In the genomic region with DNA sequence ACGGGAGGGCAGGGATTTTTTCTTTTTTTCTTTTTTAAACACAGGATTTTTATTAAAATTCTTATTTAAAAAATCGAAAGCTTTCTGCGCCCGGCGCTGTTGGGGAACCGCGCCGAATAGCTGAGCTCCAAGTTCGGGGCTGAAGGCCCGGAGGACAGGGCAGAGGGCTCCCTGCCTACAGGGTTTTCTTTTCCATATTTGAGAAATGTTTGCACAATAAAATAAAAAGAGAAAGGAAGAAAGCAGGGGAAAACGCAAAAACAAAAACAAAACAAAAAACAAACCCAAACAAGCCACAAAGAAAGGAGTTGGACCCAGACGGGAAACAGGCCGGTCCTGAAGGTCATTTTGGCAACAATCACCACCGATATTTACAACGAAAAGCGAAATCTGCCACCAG, we compare ENCODE assay signal across 11 cellular contexts. TPM values are rescaled to one million over a fixed set of nuclear protein-coding genes. Genes with fewer than 3 reads are reported as not detected.
DNase-seq lines count a peak whose midpoint lies in the region; ATAC-seq and TF ChIP-seq lines count a peak whose summit lies in the region.
"Had no signal": no experiment of that assay in that cellular context is flagged by ENCODE, and none has a peak within 500 bp of the region (broad histone marks: within the 10 kb centered on the region; RNA-seq: fewer than 3 reads in every experiment).

No MANE protein-coding gene starts in this region.

- H3K27me3 ChIP-seq in cardiac muscle cell, result peaks cover 100% of the 10 kb centered on the region

- H3K9me3 Mint-ChIP-seq in chondrocyte (ENCODE audit: low read depth) (no peaks in the 10 kb centered on the region), nephron (no peaks in the 10 kb centered on the region), type B pancreatic cell (no peaks in the 10 kb centered on the region)

- H3K36me3 ChIP-seq in cardiac muscle cell, result no peaks in the 10 kb centered on the region
- H3K36me3 ChIP-seq: prostate gland had no signal

- H3K27ac Mint-ChIP-seq in chondrocyte (ENCODE audit: unreplicated experiment) (no peak overlapping the region), nephron (no peak overlapping the region), type B pancreatic cell (peak overlapping the region; percentile 59)

- no peak overlapping the region for H3K27ac ChIP-seq in cardiac muscle cell
- H3K27ac ChIP-seq: prostate gland had no signal

- H3K27me3 Mint-ChIP-seq in chondrocyte (ENCODE audit: low read depth), result peaks cover 70% of the 10 kb centered on the region
- H3K27me3 Mint-ChIP-seq in nephron (ENCODE audit: low read depth), result peaks cover 99% of the 10 kb centered on the region
- peaks cover 93% of the 10 kb centered on the region for H3K27me3 Mint-ChIP-seq in type B pancreatic cell

- ATAC-seq in Right ventricle myocardium superior (ENCODE audit: poor library complexity), result no peak
- ATAC-seq in GM18858 (IDR thresholded peaks at IDR 0.05; ENCODE audit: unreplicated experiment), result no peak
- ATAC-seq in GM21390 (IDR thresholded peaks at IDR 0.05; ENCODE audit: unreplicated experiment), result no peak

- no peaks in the 10 kb centered on the region for H3K9me3 ChIP-seq in cardiac muscle cell (ENCODE audit: low read depth)
- H3K9me3 ChIP-seq: prostate gland had no signal

- H3K4me1 ChIP-seq in cardiac muscle cell (ENCODE audit: low read depth), result peaks cover 3% of the 10 kb centered on the region

- peak overlapping the region; percentile 13 for H3K4me3 ChIP-seq in cardiac muscle cell

- TF ChIP-seq CTCF in cardiac muscle cell (IDR thresholded peaks at IDR 0.05; ENCODE audit: low read depth, low read length) (no peak), chondrocyte (IDR thresholded peaks at IDR 0.05) (no peak), nephron (IDR thresholded peaks at IDR 0.05; ENCODE audit: unreplicated experiment in 3 of 3) (no peak), type B pancreatic cell (conservative IDR thresholded peaks at IDR 0.05) (no peak)

- DNase-seq in cardiac muscle cell (ENCODE audit: low read depth in 1 of 2, low spot score in 1 of 2) (no peak), Right ventricle myocardium superior (no peak), chondrocyte (ENCODE audit: low spot score) (no peak), type B pancreatic cell (ENCODE audit: extremely low spot score, unreplicated experiment) (no peak), D341Med (ENCODE audit: low spot score) (no peak)
- DNase-seq: NCI-H345 had no signal

- H3K4me3 Mint-ChIP-seq in chondrocyte (ENCODE audit: unreplicated experiment) (peak overlapping the region; percentile 1), nephron (peak overlapping the region; percentile 32 to 57 (median 44)), type B pancreatic cell (peak overlapping the region; percentile 79)

- intact Hi-C loops in Right ventricle myocardium superior (cut with DNase I), result no loop called here

- H3K4me1 Mint-ChIP-seq in chondrocyte (ENCODE audit: low read depth), result peaks cover 39% of the 10 kb centered on the region
- H3K4me1 Mint-ChIP-seq in nephron, result peaks cover 44% of the 10 kb centered on the region
- H3K4me1 Mint-ChIP-seq in type B pancreatic cell (ENCODE audit: unreplicated experiment), result peaks cover 4% of the 10 kb centered on the region

- H3K36me3 Mint-ChIP-seq in chondrocyte (ENCODE audit: low read depth), result peaks cover 2% of the 10 kb centered on the region
- no peaks in the 10 kb centered on the region for H3K36me3 Mint-ChIP-seq in nephron (ENCODE audit: low read depth)
- H3K36me3 Mint-ChIP-seq in type B pancreatic cell, result no peaks in the 10 kb centered on the region

RNA-seq across cellular contexts. Expression of a gene that starts 2.9 kb away (rescaled TPM):
- total RNA-seq in cardiac muscle cell, result not detected in 2 replicates
- polyA plus RNA-seq in cardiac muscle cell, result not detected in 2 replicates
- total RNA-seq in Right ventricle myocardium superior, result not detected
- not detected in 3 replicates for total RNA-seq in chondrocyte
- total RNA-seq in type B pancreatic cell (ENCODE audit: low replicate concordance), result 6.0 and 15.4 TPM in 2 replicates
- total RNA-seq: kidney epithelial cell had no signal

Comparison
In these comparisons a context has a peak if more than half of its experiments do, and no peak if none do; other contexts are left out.
1. H3K4me3 Mint-ChIP-seq: peak in every context shown above with its lines; median percentile 79 in type B pancreatic cell; 44 in nephron; 1 in chondrocyte.